Comparison of ENCODE assay signal across 3 cellular contexts in the genomic region with DNA sequence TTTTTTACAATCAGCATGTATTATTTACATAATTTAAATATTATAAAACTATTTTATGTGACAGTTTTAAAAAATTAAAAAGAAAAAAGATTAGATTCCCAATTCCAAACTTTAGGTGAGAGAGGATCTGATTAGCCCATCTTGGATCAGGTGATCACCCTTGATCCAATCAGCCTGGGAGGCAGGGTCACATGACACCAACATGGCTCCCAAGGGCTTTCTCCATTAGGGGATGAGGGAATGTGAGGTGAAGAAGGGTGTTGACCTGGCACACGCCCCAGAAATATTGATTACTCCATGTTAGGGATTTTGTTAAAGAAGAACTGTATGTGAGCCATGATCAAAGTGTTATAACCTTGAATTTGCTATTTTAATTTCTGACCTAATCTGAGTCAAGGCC.
TF ChIP-seq lines count a peak whose summit lies in the region.

No MANE protein-coding gene starts in this region.

TF ChIP-seq in HCT116, 20 proteins besides CTCF, POLR2A, EP300 and RAD21:
- TF ChIP-seq, protein P1, sequence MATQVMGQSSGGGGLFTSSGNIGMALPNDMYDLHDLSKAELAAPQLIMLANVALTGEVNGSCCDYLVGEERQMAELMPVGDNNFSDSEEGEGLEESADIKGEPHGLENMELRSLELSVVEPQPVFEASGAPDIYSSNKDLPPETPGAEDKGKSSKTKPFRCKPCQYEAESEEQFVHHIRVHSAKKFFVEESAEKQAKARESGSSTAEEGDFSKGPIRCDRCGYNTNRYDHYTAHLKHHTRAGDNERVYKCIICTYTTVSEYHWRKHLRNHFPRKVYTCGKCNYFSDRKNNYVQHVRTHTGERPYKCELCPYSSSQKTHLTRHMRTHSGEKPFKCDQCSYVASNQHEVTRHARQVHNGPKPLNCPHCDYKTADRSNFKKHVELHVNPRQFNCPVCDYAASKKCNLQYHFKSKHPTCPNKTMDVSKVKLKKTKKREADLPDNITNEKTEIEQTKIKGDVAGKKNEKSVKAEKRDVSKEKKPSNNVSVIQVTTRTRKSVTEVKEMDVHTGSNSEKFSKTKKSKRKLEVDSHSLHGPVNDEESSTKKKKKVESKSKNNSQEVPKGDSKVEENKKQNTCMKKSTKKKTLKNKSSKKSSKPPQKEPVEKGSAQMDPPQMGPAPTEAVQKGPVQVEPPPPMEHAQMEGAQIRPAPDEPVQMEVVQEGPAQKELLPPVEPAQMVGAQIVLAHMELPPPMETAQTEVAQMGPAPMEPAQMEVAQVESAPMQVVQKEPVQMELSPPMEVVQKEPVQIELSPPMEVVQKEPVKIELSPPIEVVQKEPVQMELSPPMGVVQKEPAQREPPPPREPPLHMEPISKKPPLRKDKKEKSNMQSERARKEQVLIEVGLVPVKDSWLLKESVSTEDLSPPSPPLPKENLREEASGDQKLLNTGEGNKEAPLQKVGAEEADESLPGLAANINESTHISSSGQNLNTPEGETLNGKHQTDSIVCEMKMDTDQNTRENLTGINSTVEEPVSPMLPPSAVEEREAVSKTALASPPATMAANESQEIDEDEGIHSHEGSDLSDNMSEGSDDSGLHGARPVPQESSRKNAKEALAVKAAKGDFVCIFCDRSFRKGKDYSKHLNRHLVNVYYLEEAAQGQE (IDR thresholded peaks at IDR 0.05; ENCODE audit: low read depth): no peak
- TF ChIP-seq YY1 (IDR thresholded peaks at IDR 0.05; ENCODE audit: extremely low read depth, insufficient replicate concordance, low read depth, low read length): peak; percentile 40

TF ChIP-seq in Ishikawa, 13 proteins besides CTCF, POLR2A, EP300 and RAD21 (continued from another document):
- TF ChIP-seq MAX (IDR thresholded peaks at IDR 0.05) (no peak), YY1 (IDR thresholded peaks at IDR 0.05; ENCODE audit: low read depth) (no peak), FOXM1 (IDR thresholded peaks at IDR 0.05; ENCODE audit: borderline replicate concordance, low read depth) (no peak)
TF ChIP-seq in Ishikawa: peak in this region for 1.

TF ChIP-seq in K562, 482 proteins besides CTCF, POLR2A, EP300 and RAD21 (continued from another document):
- TF ChIP-seq PHF20 (IDR thresholded peaks at IDR 0.05; ENCODE audit: partially characterized antibody) (peak; percentile 61), CBFA2T2 (conservative IDR thresholded peaks at IDR 0.05) (peak; percentile 64), USF2 (CRISPR knock-in tag; IDR thresholded peaks at IDR 0.05) (peak; percentile 89), NEUROD1 (IDR thresholded peaks at IDR 0.05; ENCODE audit: borderline replicate concordance, low read depth, low read length, partially characterized antibody) (no peak), EP400 (IDR thresholded peaks at IDR 0.05) (no peak), RAD51 (IDR thresholded peaks at IDR 0.05; ENCODE audit: borderline replicate concordance, low read depth) (peak; percentile 93), ZNF354B (CRISPR knock-in tag; IDR thresholded peaks at IDR 0.05) (no peak), CBX3 (IDR thresholded peaks at IDR 0.05; ENCODE audit: borderline replicate concordance in 1 of 2, low read length in 2 of 2) (peak in 1 of 2 experiments; percentile 72; a peak in 1 of 3 replicates), BMI1 (IDR thresholded peaks at IDR 0.05; ENCODE audit: low read length) (no peak), TOE1 (IDR thresholded peaks at IDR 0.05; ENCODE audit: borderline replicate concordance) (peak; percentile 82; the same call in 1 of the 2 replicates), TOE1 (CRISPR knock-in tag; IDR thresholded peaks at IDR 0.05; ENCODE audit: borderline replicate concordance, low read depth) (no peak), YY1 (IDR thresholded peaks at IDR 0.05; ENCODE audit: borderline replicate concordance in 1 of 3, control insufficient read depth in 1 of 3, extremely low read depth in 1 of 3, insufficient read depth in 3 of 3, insufficient read length in 1 of 3, insufficient replicate concordance in 2 of 3, low read depth in 1 of 3, low read length in 2 of 3) (peak in 2 of 3 experiments; percentile 37 to 89), FOXA3 (CRISPR knock-in tag; conservative IDR thresholded peaks at IDR 0.05 in 1 of 2, IDR thresholded peaks at IDR 0.05 in 1 of 2) (no peak), ZNF311 (CRISPR knock-in tag; IDR thresholded peaks at IDR 0.05) (no peak)
- TF ChIP-seq, protein P2, sequence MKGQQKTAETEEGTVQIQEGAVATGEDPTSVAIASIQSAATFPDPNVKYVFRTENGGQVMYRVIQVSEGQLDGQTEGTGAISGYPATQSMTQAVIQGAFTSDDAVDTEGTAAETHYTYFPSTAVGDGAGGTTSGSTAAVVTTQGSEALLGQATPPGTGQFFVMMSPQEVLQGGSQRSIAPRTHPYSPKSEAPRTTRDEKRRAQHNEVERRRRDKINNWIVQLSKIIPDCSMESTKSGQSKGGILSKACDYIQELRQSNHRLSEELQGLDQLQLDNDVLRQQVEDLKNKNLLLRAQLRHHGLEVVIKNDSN (CRISPR knock-in tag; IDR thresholded peaks at IDR 0.05): peak; percentile 91
- TF ChIP-seq, protein P3, sequence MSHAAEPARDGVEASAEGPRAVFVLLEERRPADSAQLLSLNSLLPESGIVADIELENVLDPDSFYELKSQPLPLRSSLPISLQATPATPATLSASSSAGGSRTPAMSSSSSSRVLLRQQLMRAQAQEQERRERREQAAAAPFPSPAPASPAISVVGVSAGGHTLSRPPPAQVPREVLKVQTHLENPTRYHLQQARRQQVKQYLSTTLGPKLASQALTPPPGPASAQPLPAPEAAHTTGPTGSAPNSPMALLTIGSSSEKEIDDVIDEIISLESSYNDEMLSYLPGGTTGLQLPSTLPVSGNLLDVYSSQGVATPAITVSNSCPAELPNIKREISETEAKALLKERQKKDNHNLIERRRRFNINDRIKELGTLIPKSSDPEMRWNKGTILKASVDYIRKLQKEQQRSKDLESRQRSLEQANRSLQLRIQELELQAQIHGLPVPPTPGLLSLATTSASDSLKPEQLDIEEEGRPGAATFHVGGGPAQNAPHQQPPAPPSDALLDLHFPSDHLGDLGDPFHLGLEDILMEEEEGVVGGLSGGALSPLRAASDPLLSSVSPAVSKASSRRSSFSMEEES (CRISPR knock-in tag; IDR thresholded peaks at IDR 0.05): peak; percentile 89
- TF ChIP-seq, protein P4, sequence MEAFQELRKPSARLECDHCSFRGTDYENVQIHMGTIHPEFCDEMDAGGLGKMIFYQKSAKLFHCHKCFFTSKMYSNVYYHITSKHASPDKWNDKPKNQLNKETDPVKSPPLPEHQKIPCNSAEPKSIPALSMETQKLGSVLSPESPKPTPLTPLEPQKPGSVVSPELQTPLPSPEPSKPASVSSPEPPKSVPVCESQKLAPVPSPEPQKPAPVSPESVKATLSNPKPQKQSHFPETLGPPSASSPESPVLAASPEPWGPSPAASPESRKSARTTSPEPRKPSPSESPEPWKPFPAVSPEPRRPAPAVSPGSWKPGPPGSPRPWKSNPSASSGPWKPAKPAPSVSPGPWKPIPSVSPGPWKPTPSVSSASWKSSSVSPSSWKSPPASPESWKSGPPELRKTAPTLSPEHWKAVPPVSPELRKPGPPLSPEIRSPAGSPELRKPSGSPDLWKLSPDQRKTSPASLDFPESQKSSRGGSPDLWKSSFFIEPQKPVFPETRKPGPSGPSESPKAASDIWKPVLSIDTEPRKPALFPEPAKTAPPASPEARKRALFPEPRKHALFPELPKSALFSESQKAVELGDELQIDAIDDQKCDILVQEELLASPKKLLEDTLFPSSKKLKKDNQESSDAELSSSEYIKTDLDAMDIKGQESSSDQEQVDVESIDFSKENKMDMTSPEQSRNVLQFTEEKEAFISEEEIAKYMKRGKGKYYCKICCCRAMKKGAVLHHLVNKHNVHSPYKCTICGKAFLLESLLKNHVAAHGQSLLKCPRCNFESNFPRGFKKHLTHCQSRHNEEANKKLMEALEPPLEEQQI (IDR thresholded peaks at IDR 0.05): 0 out of 2 replicates have a peak, but pooled peaks have one; percentile 38
